8 cellular contexts compared by ENCODE assay signal in genomic region chr6:110815260-110816109, GRCh38. TPM values are rescaled to one million over a fixed set of nuclear protein-coding genes. Genes with fewer than 3 reads are reported as not detected.
A peak's percentile ranks its signal among the peaks of the same experiment; 100 is the strongest.
DNase-seq lines count a peak whose midpoint lies in the region; ATAC-seq lines count a peak whose summit lies in the region.

Gene CDK19 (minus strand): TSS chr6:110815469. CDS start chr6:110815136, 333 bp downstream.

- no peaks in the 10 kb centered on the region for H3K9me3 Mint-ChIP-seq in activated CD4-positive, alpha-beta T cell treated with anti-CD3 and anti-CD28 coated beads for 36 hours (ENCODE audit: low read depth)

- intact Hi-C loops in activated CD4-positive, alpha-beta T cell treated with anti-CD3 and anti-CD28 coated beads for 36 hours (cut with DNase I, micrococcal nuclease): loop anchor here (1.0 to 10.0 kb wide), 15 partner anchors 59 to 1811 kb away; partner anchors contain the start of genes AMD1 (in 2 of the 2), GTF3C6 (in 2 of the 2), REV3L (in 2 of the 2) and CD164 (in 1 of the 2)

- H3K4me3 Mint-ChIP-seq in activated CD4-positive, alpha-beta T cell treated with anti-CD3 and anti-CD28 coated beads for 36 hours: peak within 1 kb of the TSS; percentile 88

- CTCF ChIA-PET in activated CD4-positive, alpha-beta T cell treated with anti-CD3 and anti-CD28 coated beads for 36 hours (lab: Charles Lee): interaction anchor here (0.6 to 3.4 kb wide), 10 partner anchors 9 to 363 kb away, joined by 3 to 14 read pairs (median 4); partner anchors contain the start of genes AMD1, GTF3C6 and RPF2

- DNase-seq in Ammon's horn (ENCODE audit: low spot score) (peak; percentile 98), GM19238 (ENCODE audit: insufficient read length, low spot score) (peak; percentile 87), NCI-H524 (lab: John Stamatoyannopoulos, UW) (peak; percentile 97 to 99), kidney glomerular epithelial cell (lab: John Stamatoyannopoulos, UW) (peak; percentile 100)
- peak; percentile 99 for DNase-seq in activated CD4-positive, alpha-beta T cell treated with anti-CD3 and anti-CD28 coated beads for 36 hours
- peak; percentile 94 to 95 for DNase-seq in stimulated activated CD4-positive, alpha-beta T cell treated with anti-CD3 and anti-CD28 coated beads, Interleukin-1b, Interleukin-23, amount 100 ng/mL, for 1 hour (ENCODE audit: low read depth in 2 of 2)

- peak; percentile 68 for ATAC-seq in HG03442 (IDR thresholded peaks at IDR 0.05; ENCODE audit: unreplicated experiment)
- ATAC-seq in activated CD4-positive, alpha-beta T cell treated with anti-CD3 and anti-CD28 coated beads for 36 hours: peak; percentile 85

- H3K36me3 Mint-ChIP-seq in activated CD4-positive, alpha-beta T cell treated with anti-CD3 and anti-CD28 coated beads for 36 hours (ENCODE audit: low read depth): no peaks in the 10 kb centered on the region

- peaks cover 32% of the 10 kb centered on the region for H3K4me1 Mint-ChIP-seq in activated CD4-positive, alpha-beta T cell treated with anti-CD3 and anti-CD28 coated beads for 36 hours

- peak within 1 kb of the TSS; percentile 98 for H3K27ac Mint-ChIP-seq in activated CD4-positive, alpha-beta T cell treated with anti-CD3 and anti-CD28 coated beads for 36 hours

- H3K27ac ChIP-seq in cingulate gyrus (ENCODE audit: low read depth, low read length): peak within 1 kb of the TSS; percentile 99

- no peaks in the 10 kb centered on the region for H3K27me3 Mint-ChIP-seq in activated CD4-positive, alpha-beta T cell treated with anti-CD3 and anti-CD28 coated beads for 36 hours

- POLR2A ChIA-PET in activated CD4-positive, alpha-beta T cell treated with anti-CD3 and anti-CD28 coated beads for 36 hours (lab: Charles Lee): interaction anchor here (0.6 to 4.1 kb wide), 15 partner anchors 8 to 1442 kb away, joined by 3 to 231 read pairs (median 4); partner anchors contain the start of genes AMD1, GTF3C6 and RPF2

RNA-seq across cellular contexts. Expression of gene CDK19, which starts in this region (rescaled TPM):
- total RNA-seq in activated CD4-positive, alpha-beta T cell treated with anti-CD3 and anti-CD28 coated beads for 36 hours: 10 to 100 TPM; 14.7 to 15.7 TPM

Comparison
In these comparisons a context has a peak if more than half of its experiments do, and no peak if none do; other contexts are left out.
1. Peak in every context shown above with its lines: DNase-seq, ATAC-seq and H3K27ac ChIP-seq.